9 cellular contexts compared by ENCODE assay signal in genomic region chr10:99733366-99733765, GRCh38. TPM values are rescaled to one million over a fixed set of nuclear protein-coding genes. Genes with fewer than 3 reads are reported as not detected.
A peak's percentile ranks its signal among the peaks of the same experiment; 100 is the strongest.
DNase-seq lines count a peak whose midpoint lies in the region; ATAC-seq and TF ChIP-seq lines count a peak whose summit lies in the region.
"Had no signal": no experiment of that assay in that cellular context is flagged by ENCODE, and none has a peak within 500 bp of the region (broad histone marks: within the 10 kb centered on the region; RNA-seq: fewer than 3 reads in every experiment).

No MANE protein-coding gene starts in this region.

- no peak for TF ChIP-seq POLR2A in sigmoid colon (IDR thresholded peaks at IDR 0.05)

- peaks cover 33 to 42% of the 10 kb centered on the region in 2 donors for H3K36me3 Mint-ChIP-seq in CD4-positive, alpha-beta memory T cell
- H3K36me3 Mint-ChIP-seq in naive B cell = peaks cover 9 to 16% of the 10 kb centered on the region in 2 donors

- peaks cover 8% of the 10 kb centered on the region for H3K36me3 ChIP-seq in CD4-positive, alpha-beta memory T cell (ENCODE audit: insufficient read depth, low read length)
- H3K36me3 ChIP-seq in HUES6 (ENCODE audit: control insufficient read depth, insufficient read depth, low read length) (peaks cover 39% of the 10 kb centered on the region), adipocyte (ENCODE audit: control insufficient read depth, insufficient read depth, low read length, severe bottlenecking) (peaks cover 23% of the 10 kb centered on the region), sigmoid colon (peaks cover 0 to 32% (median 3%) of the 10 kb centered on the region in 4 donors)

- POLR2A ChIA-PET in CD4-positive, alpha-beta memory T cell (lab: Charles Lee; ENCODE audit: partially characterized antibody) = interaction anchor here (1.8 to 3.1 kb wide), 2 partner anchors 74 to 276 kb away, joined by 5 to 19 read pairs; partner anchors contain the start of genes DNMBP and ENTPD7

- no peaks in the 10 kb centered on the region for H3K9me3 ChIP-seq in CD4-positive, alpha-beta memory T cell (ENCODE audit: control insufficient read depth in 1 of 2, low read length in 2 of 2)
- H3K9me3 ChIP-seq in HUES6 (ENCODE audit: control insufficient read depth, insufficient read depth, low read depth, low read length) (no peaks in the 10 kb centered on the region), adipocyte (ENCODE audit: control insufficient read depth, low read length) (no peaks in the 10 kb centered on the region), sigmoid colon (no peaks in the 10 kb centered on the region)

- H3K9me3 Mint-ChIP-seq in CD4-positive, alpha-beta memory T cell = no peaks in the 10 kb centered on the region
- no peaks in the 10 kb centered on the region for H3K9me3 Mint-ChIP-seq in naive B cell

- ATAC-seq in naive B cell (ENCODE audit: low read depth in 2 of 2) = no peak
- ATAC-seq in HG03045 (IDR thresholded peaks at IDR 0.05; ENCODE audit: unreplicated experiment) = no peak
- ATAC-seq in HG03175 (IDR thresholded peaks at IDR 0.05; ENCODE audit: unreplicated experiment) = no peak

- H3K4me1 Mint-ChIP-seq in CD4-positive, alpha-beta memory T cell = peaks cover 27 to 60% (median 41%) of the 10 kb centered on the region in 4 donors
- H3K4me1 Mint-ChIP-seq in naive B cell = peaks cover 12 to 55% (median 22%) of the 10 kb centered on the region in 3 donors

- H3K9ac ChIP-seq in HUES6 (ENCODE audit: low read length) (no peak overlapping the region), adipocyte (ENCODE audit: low read length) (peak overlapping the region; percentile 100)

- no peak overlapping the region for H3K27ac ChIP-seq in CD4-positive, alpha-beta memory T cell (ENCODE audit: low read depth, low read length)
- H3K27ac ChIP-seq in HUES6 (ENCODE audit: low read depth, low read length) (no peak overlapping the region), sigmoid colon (no peak overlapping the region)

- H3K4me3 ChIP-seq in CD4-positive, alpha-beta memory T cell (ENCODE audit: low read length in 2 of 2) = no peak overlapping the region
- H3K4me3 ChIP-seq in HUES6 (ENCODE audit: low read depth, low read length) (peak overlapping the region; percentile 27; the same call in 1 of the 2 replicates), adipocyte (ENCODE audit: low read length) (peak overlapping the region; percentile 92), sigmoid colon (peak overlapping the region in 2 of 4 donors; percentile 74 to 78)

- H3K27me3 ChIP-seq in CD4-positive, alpha-beta memory T cell (ENCODE audit: insufficient read depth, low read length) = no peaks in the 10 kb centered on the region
- H3K27me3 ChIP-seq in HUES6 (ENCODE audit: control insufficient read depth, insufficient read depth, low read length) (no peaks in the 10 kb centered on the region), adipocyte (replicated peaks; ENCODE audit: control insufficient read depth, insufficient read depth, low read length) (no peaks in the 10 kb centered on the region), sigmoid colon (no peaks in the 10 kb centered on the region)

- 88 to 91% methylated on average over 8 of the region's 8 CpGs for WGBS in sigmoid colon, 2 donors

- TF ChIP-seq EP300 in sigmoid colon (IDR thresholded peaks at IDR 0.05) = no peak

- H3K4me3 Mint-ChIP-seq in CD4-positive, alpha-beta memory T cell = peak overlapping the region; percentile 58 to 99 (median 74)
- peak overlapping the region in 7 of 8 donors; percentile 15 to 84 (median 77) for H3K4me3 Mint-ChIP-seq in naive B cell

- CTCF ChIA-PET in CD4-positive, alpha-beta memory T cell (lab: Charles Lee; ENCODE audit: partially characterized antibody) = interaction anchor here (1.3 to 1.8 kb wide), 4 partner anchors 12 to 74 kb away, joined by 3 to 6 read pairs (median 5); partner anchors contain the start of gene ENTPD7

- peaks cover 44% of the 10 kb centered on the region for H3K4me1 ChIP-seq in CD4-positive, alpha-beta memory T cell (ENCODE audit: insufficient read depth, low read length)
- H3K4me1 ChIP-seq in HUES6 (ENCODE audit: control insufficient read depth, insufficient read depth, low read length) = no peaks in the 10 kb centered on the region
- peaks cover 58% of the 10 kb centered on the region for H3K4me1 ChIP-seq in adipocyte (ENCODE audit: control insufficient read depth, insufficient read depth, low read length)
- peaks cover 0 to 32% (median 22%) of the 10 kb centered on the region in 4 donors for H3K4me1 ChIP-seq in sigmoid colon

- intact Hi-C loops in CD4-positive, alpha-beta memory T cell (cut with micrococcal nuclease) = loop anchor here (2.0 to 10.0 kb wide), 3 partner anchors 75 to 801 kb away; partner anchors contain the start of genes DNMBP, ENTPD7 and HIF1AN
- intact Hi-C loops in sigmoid colon (cut with DNase I) = no loop called here

- no peaks in the 10 kb centered on the region for H3K27me3 Mint-ChIP-seq in CD4-positive, alpha-beta memory T cell
- H3K27me3 Mint-ChIP-seq in naive B cell = no peaks in the 10 kb centered on the region

- no peak for TF ChIP-seq CTCF in sigmoid colon (IDR thresholded peaks at IDR 0.05)

- peak overlapping the region in 2 of 7 donors; percentile 70 to 97 for H3K27ac Mint-ChIP-seq in CD4-positive, alpha-beta memory T cell
- peak overlapping the region in 3 of 6 donors; percentile 35 to 75 (median 61) for H3K27ac Mint-ChIP-seq in naive B cell

- peak in 1 of 5 donors; percentile 26 for DNase-seq in CD4-positive, alpha-beta memory T cell
- DNase-seq in adipocyte (ENCODE audit: low read depth) = no peak
- DNase-seq in naive B cell = no peak
- no peak for DNase-seq in NCI-H345 treated with DMSO at 0.1 percent for 48 hours (lab: John Stamatoyannopoulos, UW; ENCODE audit: unreplicated experiment)
- DNase-seq in sigmoid colon = no peak
- DNase-seq: NCI-H526 treated with DMSO at 0.1 percent for 48 hours had no signal

RNA-seq across cellular contexts. Expression of gene CUTC, which starts 1.3 kb away (rescaled TPM):
- 10 to 100 TPM; 29.8 to 35.8 TPM for total RNA-seq in CD4-positive, alpha-beta memory T cell
- polyA plus RNA-seq in CD4-positive, alpha-beta memory T cell = 10 to 100 TPM; 53.2 to 88.8 TPM
- polyA plus RNA-seq in naive B cell (ENCODE audit: low read depth in 6 of 6) (100 to 1,000 TPM in 1 of 6 donors, 10 to 100 TPM in 5; 68.3 to 112 (median 73.7) TPM), sigmoid colon (10 to 100 TPM; 16.4 to 21.4 (median 21.0) TPM)
- total RNA-seq in sigmoid colon = 10 to 100 TPM; 29.4 to 30.7 (median 30.0) TPM

RNA-seq across cellular contexts. Expression of gene COX15, which starts 1.4 kb away (rescaled TPM):
- 10 to 100 TPM; 31.1 to 32.1 TPM for total RNA-seq in CD4-positive, alpha-beta memory T cell
- polyA plus RNA-seq in CD4-positive, alpha-beta memory T cell = 10 to 100 TPM; 26.0 to 31.8 TPM
- polyA plus RNA-seq in naive B cell (ENCODE audit: low read depth in 6 of 6) (10 to 100 TPM; 34.9 to 61.5 (median 42.1) TPM), sigmoid colon (10 to 100 TPM; 17.4 to 23.4 (median 18.0) TPM)
- 10 to 100 TPM; 23.0 to 35.0 (median 27.3) TPM for total RNA-seq in sigmoid colon

RNA-seq across cellular contexts. Expression of gene ABCC2, which starts 49.1 kb away (rescaled TPM):
- 1 to 10 TPM; 6.5 to 6.7 TPM for total RNA-seq in CD4-positive, alpha-beta memory T cell
- 1 to 10 TPM in 1 of 2 donors, under 1 TPM in 1; 0.72 to 1.1 TPM for polyA plus RNA-seq in CD4-positive, alpha-beta memory T cell
- 1 to 10 TPM in 2 of 6 donors, under 1 TPM in 3, not detected in 1; 0.44 to 1.5 (median 0.63) TPM for polyA plus RNA-seq in naive B cell (ENCODE audit: low read depth in 6 of 6)
- total RNA-seq in sigmoid colon = 1 to 10 TPM in 3 of 4 donors, under 1 TPM in 1; 0.41 to 3.9 (median 1.3) TPM
- polyA plus RNA-seq in sigmoid colon = 1 to 10 TPM in 1 of 3 donors, under 1 TPM in 1, not detected in 1; 0.86 to 1.8 TPM

Comparison
In these comparisons a context has a peak if more than half of its experiments do, and no peak if none do; other contexts are left out.
1. H3K4me3 ChIP-seq: peak in HUES6 (single experiment) and adipocyte (single experiment); none in CD4-positive, alpha-beta memory T cell (0 of 2).